Comparison of ENCODE assay signal across 15 cellular contexts in the genomic region with DNA sequence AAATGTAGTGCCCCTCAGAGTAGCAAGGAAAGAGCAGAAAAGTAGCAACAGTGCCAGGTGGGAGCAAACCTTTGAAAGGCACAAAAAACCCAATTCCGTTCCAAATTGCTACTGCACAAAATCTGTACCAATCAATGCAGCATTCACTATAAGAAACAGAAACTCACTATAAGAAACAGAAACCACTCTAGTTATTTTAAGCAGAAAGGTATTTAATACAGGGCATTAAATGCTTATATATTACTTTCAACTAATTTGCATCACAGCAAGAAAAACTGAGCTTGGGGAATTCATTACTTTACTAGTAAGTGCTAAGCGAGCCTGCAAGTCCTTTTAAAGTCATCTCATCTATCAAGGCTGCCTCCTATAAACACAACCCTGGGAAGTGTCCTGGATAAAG.
DNase-seq lines count a peak whose midpoint lies in the region; ATAC-seq lines count a peak whose summit lies in the region.
"Had no signal": no experiment of that assay in that cellular context is flagged by ENCODE, and none has a peak within 500 bp of the region (broad histone marks: within the 10 kb centered on the region; RNA-seq: fewer than 3 reads in every experiment).

No MANE protein-coding gene starts in this region.

- H3K9ac ChIP-seq in GM23248 = no peak overlapping the region

- H4K20me1 ChIP-seq in GM23248 (ENCODE audit: insufficient read depth) = no peaks in the 10 kb centered on the region

- DNase-seq in hepatic stellate cell (ENCODE audit: low spot score) = no peak
- DNase-seq in COLO829 (ENCODE audit: low spot score) = no peak
- no peak for DNase-seq in GM23248
- no peak for DNase-seq in activated effector memory CD4-positive, alpha-beta T cell treated with anti-CD3 and anti-CD28 coated beads, Interleukin-2, amount 50 U/mL, for 16 hours
- DNase-seq: Caco-2; CD8-positive, alpha-beta T cell; GF-D8; IMR-90; Kasumi-1; KBM-7 had no signal

- no peaks in the 10 kb centered on the region; the same call in 1 of the 2 replicates for H3K27me3 ChIP-seq in GM23248 (replicated peaks; ENCODE audit: insufficient read depth)

- in situ Hi-C loops in GM23248 (cut with MboI) = no loop called here

- WGBS in GM23248 (ENCODE audit: low coverage in 1 of 2, low lambda C conversion rate in 2 of 2, missing lambda C conversion rate in 2 of 2), 2 experiments = 15 to 21% methylated on average over 2 of the region's 2 CpGs

- no peak overlapping the region for H3K4me2 ChIP-seq in GM23248 (ENCODE audit: unreplicated experiment)
- H3K4me2 ChIP-seq: A549 had no signal

- no peaks in the 10 kb centered on the region for H3K9me3 ChIP-seq in GM23248 (ENCODE audit: low read depth)
- H3K9me3 ChIP-seq: A549, Caco-2 had no signal

- ATAC-seq in GM18909 (IDR thresholded peaks at IDR 0.05; ENCODE audit: poor library complexity, unreplicated experiment) (peak; percentile 58), GM21619 (IDR thresholded peaks at IDR 0.05; ENCODE audit: unreplicated experiment) (peak; percentile 89), HG03354 (IDR thresholded peaks at IDR 0.05; ENCODE audit: poor library complexity, severe bottlenecking, unreplicated experiment) (peak; percentile 88)
- ATAC-seq: A549; CD8-positive, alpha-beta T cell; HCT116 had no signal

- H3K4me1 ChIP-seq in GM23248 (ENCODE audit: insufficient read depth) = no peaks in the 10 kb centered on the region
- H3K4me1 ChIP-seq: A549, Caco-2 had no signal

- no peak overlapping the region for H3K4me3 ChIP-seq in GM23248
- H3K4me3 ChIP-seq: A549 had no signal

- no peaks in the 10 kb centered on the region for H3K9me2 ChIP-seq in GM23248 (ENCODE audit: insufficient read depth)

- H2AFZ ChIP-seq in GM23248 = no peak overlapping the region

- no peaks in the 10 kb centered on the region for H3F3A ChIP-seq in GM23248 (ENCODE audit: insufficient read depth)

- no peak overlapping the region for H3K27ac ChIP-seq in GM23248
- H3K27ac ChIP-seq: A549 had no signal

- no peaks in the 10 kb centered on the region for H3K36me3 ChIP-seq in GM23248 (ENCODE audit: low read depth)

- no peaks in the 10 kb centered on the region for H3K79me2 ChIP-seq in GM23248 (ENCODE audit: insufficient read depth)
